14 cellular contexts compared by ENCODE assay signal in genomic region chr12:27347779-27348178, GRCh38.
"Had no signal": no experiment of that assay in that cellular context is flagged by ENCODE, and none has a peak within 500 bp of the region (broad histone marks: within the 10 kb centered on the region; RNA-seq: fewer than 3 reads in every experiment).

No MANE protein-coding gene starts in this region.

- H3K27me3 Mint-ChIP-seq: activated B cell treated with CpG ODN at 0.5 μM for 24 hours; activated CD4-positive, alpha-beta T cell treated with anti-CD3 and anti-CD28 coated beads, Interleukin-2, amount 10 ng/mL, durations not matched to agents 24 days and 14 days; naive B cell had no signal

- ATAC-seq: lower lobe of right lung; stimulated activated effector memory CD8-positive, alpha-beta T cell treated with anti-CD3 and anti-CD28 coated beads, Interleukin-12 subunit alpha, Interleukin-12 subunit beta, amount 100 ng/mL, for 72 hours had no signal

- H3K27ac ChIP-seq: coronary artery, lower lobe of right lung, skin epidermis, tibial artery, uterus had no signal

- H3K4me3 Mint-ChIP-seq: activated B cell treated with CpG ODN at 0.5 μM for 24 hours; activated CD4-positive, alpha-beta T cell treated with anti-CD3 and anti-CD28 coated beads, Interleukin-2, amount 10 ng/mL, durations not matched to agents 24 days and 14 days; activated naive CD4-positive, alpha-beta T cell treated with anti-CD3 and anti-CD28 coated beads for 36 hours; activated T-helper 1 cell treated with anti-CD3 and anti-CD28 coated beads, Interleukin-12 subunit alpha, Interleukin-12 subunit beta, Interleukin-2, Interleukin-4 antibody, amounts not matched to agents 30 ng/mL and 10 ng/mL and 1 ng/mL, durations not matched to agents 14 hours and 24 hours and 36 hours; naive B cell; stimulated activated effector memory CD8-positive, alpha-beta T cell treated with anti-CD3 and anti-CD28 coated beads, Interleukin-12 subunit alpha, Interleukin-12 subunit beta, amount 100 ng/mL, for 72 hours had no signal

- H3K27me3 ChIP-seq: tibial artery, uterus had no signal

- DNase-seq: activated B cell treated with CpG ODN at 0.5 μM for 24 hours; activated CD4-positive, alpha-beta T cell treated with anti-CD3 and anti-CD28 coated beads, Interleukin-2, amount 10 ng/mL, durations not matched to agents 24 days and 14 days; activated naive CD4-positive, alpha-beta T cell treated with anti-CD3 and anti-CD28 coated beads for 36 hours; caudate nucleus; effector CD4-positive, alpha-beta T cell; lower lobe of right lung; naive B cell; retina; tibial artery; uterus had no signal

- H3K27ac Mint-ChIP-seq: activated B cell treated with CpG ODN at 0.5 μM for 24 hours; activated CD4-positive, alpha-beta T cell treated with anti-CD3 and anti-CD28 coated beads, Interleukin-2, amount 10 ng/mL, durations not matched to agents 24 days and 14 days; activated naive CD4-positive, alpha-beta T cell treated with anti-CD3 and anti-CD28 coated beads for 36 hours; activated T-helper 1 cell treated with anti-CD3 and anti-CD28 coated beads, Interleukin-12 subunit alpha, Interleukin-12 subunit beta, Interleukin-2, Interleukin-4 antibody, amounts not matched to agents 30 ng/mL and 10 ng/mL and 1 ng/mL, durations not matched to agents 14 hours and 24 hours and 36 hours; stimulated activated effector memory CD8-positive, alpha-beta T cell treated with anti-CD3 and anti-CD28 coated beads, Interleukin-12 subunit alpha, Interleukin-12 subunit beta, amount 100 ng/mL, for 72 hours had no signal

- H3K36me3 Mint-ChIP-seq: naive B cell; stimulated activated effector memory CD8-positive, alpha-beta T cell treated with anti-CD3 and anti-CD28 coated beads, Interleukin-12 subunit alpha, Interleukin-12 subunit beta, amount 100 ng/mL, for 72 hours had no signal

- H3K4me1 ChIP-seq: lower lobe of right lung, tibial artery, uterus had no signal

- H3K4me1 Mint-ChIP-seq: activated B cell treated with CpG ODN at 0.5 μM for 24 hours; stimulated activated effector memory CD8-positive, alpha-beta T cell treated with anti-CD3 and anti-CD28 coated beads, Interleukin-12 subunit alpha, Interleukin-12 subunit beta, amount 100 ng/mL, for 72 hours had no signal

- H3K9me3 Mint-ChIP-seq: activated B cell treated with CpG ODN at 0.5 μM for 24 hours; activated CD4-positive, alpha-beta T cell treated with anti-CD3 and anti-CD28 coated beads, Interleukin-2, amount 10 ng/mL, durations not matched to agents 24 days and 14 days; activated naive CD4-positive, alpha-beta T cell treated with anti-CD3 and anti-CD28 coated beads for 36 hours; activated T-helper 1 cell treated with anti-CD3 and anti-CD28 coated beads, Interleukin-12 subunit alpha, Interleukin-12 subunit beta, Interleukin-2, Interleukin-4 antibody, amounts not matched to agents 30 ng/mL and 10 ng/mL and 1 ng/mL, durations not matched to agents 14 hours and 24 hours and 36 hours; naive B cell; stimulated activated effector memory CD8-positive, alpha-beta T cell treated with anti-CD3 and anti-CD28 coated beads, Interleukin-12 subunit alpha, Interleukin-12 subunit beta, amount 100 ng/mL, for 72 hours had no signal

- H3K4me3 ChIP-seq: coronary artery, lower lobe of right lung, skin epidermis, tibial artery, uterus had no signal

- H3K36me3 ChIP-seq: lower lobe of right lung, tibial artery, uterus had no signal
